8 cellular contexts compared by ENCODE assay signal in genomic region chr13:77028202-77028601, GRCh38. TPM values are rescaled to one million over a fixed set of nuclear protein-coding genes. Genes with fewer than 3 reads are reported as not detected.
DNase-seq lines count a peak whose midpoint lies in the region; ATAC-seq and TF ChIP-seq lines count a peak whose summit lies in the region.

No MANE protein-coding gene starts in this region.

- no peaks in the 10 kb centered on the region for H3K9me3 ChIP-seq in right cardiac atrium (ENCODE audit: control insufficient read depth, low read length)
- no peaks in the 10 kb centered on the region for H3K9me3 ChIP-seq in subcutaneous abdominal adipose tissue (ENCODE audit: control insufficient read depth in 5 of 5, low read length in 5 of 5)

- H3K27ac Mint-ChIP-seq in activated CD4-positive, alpha-beta T cell treated with anti-CD3 and anti-CD28 coated beads for 36 hours: peak overlapping the region; percentile 49

- peaks cover 2% of the 10 kb centered on the region for H3K27me3 Mint-ChIP-seq in activated CD4-positive, alpha-beta T cell treated with anti-CD3 and anti-CD28 coated beads for 36 hours

- no peaks in the 10 kb centered on the region for H3K36me3 ChIP-seq in subcutaneous abdominal adipose tissue (ENCODE audit: control insufficient read depth in 5 of 5, insufficient read depth in 5 of 5, low read length in 5 of 5)

- CTCF ChIA-PET in activated CD4-positive, alpha-beta T cell treated with anti-CD3 and anti-CD28 coated beads for 36 hours (lab: Charles Lee): interaction anchor here (0.6 to 0.7 kb wide), 2 partner anchors 18 to 71 kb away, joined by 3 to 5 read pairs; no protein-coding TSS in a partner anchor

- peak overlapping the region in 1 of 5 donors; percentile 81 for H3K9ac ChIP-seq in subcutaneous abdominal adipose tissue (ENCODE audit: low read length in 5 of 5)

- whole genome bisulfite sequencing in right cardiac atrium: 35% methylated on average over 5 of the region's 5 CpGs

- H3K4me3 Mint-ChIP-seq in activated CD4-positive, alpha-beta T cell treated with anti-CD3 and anti-CD28 coated beads for 36 hours: peak overlapping the region; percentile 82

- POLR2A ChIA-PET in activated CD4-positive, alpha-beta T cell treated with anti-CD3 and anti-CD28 coated beads for 36 hours (lab: Charles Lee): interaction anchor here (0.6 kb wide), 1 partner anchor 123 kb away, joined by 3 read pairs; no protein-coding TSS in a partner anchor

- peaks cover 8% of the 10 kb centered on the region for H3K36me3 Mint-ChIP-seq in activated CD4-positive, alpha-beta T cell treated with anti-CD3 and anti-CD28 coated beads for 36 hours (ENCODE audit: low read depth)

- H3K4me1 Mint-ChIP-seq in activated CD4-positive, alpha-beta T cell treated with anti-CD3 and anti-CD28 coated beads for 36 hours: peaks cover 35% of the 10 kb centered on the region

- peaks cover 7% of the 10 kb centered on the region for H3K4me1 ChIP-seq in right cardiac atrium (ENCODE audit: control insufficient read depth, insufficient read depth, low read length)
- H3K4me1 ChIP-seq in subcutaneous abdominal adipose tissue (ENCODE audit: control insufficient read depth in 5 of 5, insufficient read depth in 5 of 5, low read length in 5 of 5): peaks cover 0 to 41% (median 40%) of the 10 kb centered on the region in 5 donors

- ATAC-seq in activated CD4-positive, alpha-beta T cell treated with anti-CD3 and anti-CD28 coated beads for 36 hours: no peak
- ATAC-seq in right cardiac atrium (peak in 1 of 2 donors; percentile 54), GM21367 (IDR thresholded peaks at IDR 0.05; ENCODE audit: unreplicated experiment) (no peak), left colon (no peak)

- intact Hi-C loops in activated CD4-positive, alpha-beta T cell treated with anti-CD3 and anti-CD28 coated beads for 36 hours (cut with DNase I, micrococcal nuclease): loop anchor here (5.0 to 10.0 kb wide), 4 partner anchors 299 to 1701 kb away; partner anchors contain the start of gene MYCBP2 (in 1 of the 2)
- intact Hi-C loops in right cardiac atrium (cut with DNase I) (no loop called here), left colon (cut with DNase I, micrococcal nuclease) (no loop called here)

- H3K9me3 Mint-ChIP-seq in activated CD4-positive, alpha-beta T cell treated with anti-CD3 and anti-CD28 coated beads for 36 hours (ENCODE audit: low read depth): no peaks in the 10 kb centered on the region

- H3K4me3 ChIP-seq in WI38 (ENCODE audit: low read depth, low read length): peak overlapping the region; percentile 86
- H3K4me3 ChIP-seq in right cardiac atrium (ENCODE audit: low read length): peak overlapping the region; percentile 99
- peak overlapping the region; percentile 22 to 94 (median 87) for H3K4me3 ChIP-seq in subcutaneous abdominal adipose tissue (ENCODE audit: low read depth in 1 of 5, low read length in 5 of 5)

- H3K27me3 ChIP-seq in right cardiac atrium (ENCODE audit: control insufficient read depth, insufficient read depth) (no peaks in the 10 kb centered on the region), subcutaneous abdominal adipose tissue (ENCODE audit: control insufficient read depth in 5 of 5, insufficient read depth in 4 of 5, low read length in 5 of 5) (no peaks in the 10 kb centered on the region)

- TF ChIP-seq CTCF in WI38 (IDR thresholded peaks at IDR 0.05; ENCODE audit: low read depth, low read length): no peak

- H3K27ac ChIP-seq in right cardiac atrium (ENCODE audit: low read length) (peak overlapping the region; percentile 91), subcutaneous abdominal adipose tissue (ENCODE audit: low read depth, low read length) (peak overlapping the region; percentile 94)

- no peak for DNase-seq in activated CD4-positive, alpha-beta T cell treated with anti-CD3 and anti-CD28 coated beads for 36 hours
- no peak for DNase-seq in activated CD4-positive, alpha-beta T cell treated with anti-CD3 and anti-CD28 coated beads, Interleukin-2, amount 50 U/mL, for 48 hours
- DNase-seq in right cardiac atrium (peak in 2 of 3 donors; percentile 39 to 47), NOMO-1 (lab: John Stamatoyannopoulos, UW; ENCODE audit: unreplicated experiment in 2 of 2) (no peak), left colon (no peak)

RNA-seq across cellular contexts. Expression of gene FBXL3, which starts 1.2 kb away (rescaled TPM):
- 10 to 100 TPM; 28.4 to 31.6 TPM for total RNA-seq in activated CD4-positive, alpha-beta T cell treated with anti-CD3 and anti-CD28 coated beads for 36 hours
- total RNA-seq in right cardiac atrium (10 to 100 TPM; 36.3 to 40.2 (median 36.7) TPM), left colon (10 to 100 TPM; 37.7 to 52.0 TPM)
- 19.7 TPM for polyA plus RNA-seq in right cardiac atrium

RNA-seq across cellular contexts. Expression of gene CLN5, which starts 36.3 kb away (rescaled TPM):
- 10 to 100 TPM; 14.5 to 14.9 TPM for total RNA-seq in activated CD4-positive, alpha-beta T cell treated with anti-CD3 and anti-CD28 coated beads for 36 hours
- 10 to 100 TPM; 20.8 to 21.3 (median 21.1) TPM for total RNA-seq in right cardiac atrium
- polyA plus RNA-seq in right cardiac atrium: 16.8 TPM
- 10 to 100 TPM; 18.1 to 30.4 TPM for total RNA-seq in left colon

Comparison
In these comparisons a context has a peak if more than half of its experiments do, and no peak if none do; other contexts are left out.
1. DNase-seq: peak in right cardiac atrium (2 of 3); none in activated CD4-positive, alpha-beta T cell treated with anti-CD3 and anti-CD28 coated beads for 36 hours (single experiment), activated CD4-positive, alpha-beta T cell treated with anti-CD3 and anti-CD28 coated beads, Interleukin-2, amount 50 U/mL, for 48 hours (0 of 2), NOMO-1 (0 of 2) and left colon (0 of 2).
2. intact Hi-C loops: an anchor here in activated CD4-positive, alpha-beta T cell treated with anti-CD3 and anti-CD28 coated beads for 36 hours (5.0 to 10.0 kb wide); none called in right cardiac atrium and left colon.
3. Peak in every context shown above with its lines, with median percentiles within 50 percentile points of each other: H3K4me3 ChIP-seq.